In genomic region chr12:96698521-96698920, GRCh38 we compare ENCODE assay signal across 18 cellular contexts.
DNase-seq lines count a peak whose midpoint lies in the region; ATAC-seq and TF ChIP-seq lines count a peak whose summit lies in the region.
"Had no signal": no experiment of that assay in that cellular context is flagged by ENCODE, and none has a peak within 500 bp of the region (broad histone marks: within the 10 kb centered on the region; RNA-seq: fewer than 3 reads in every experiment).

No MANE protein-coding gene starts in this region.

- TF ChIP-seq RAD21 in HCT116 (IDR thresholded peaks at IDR 0.05; ENCODE audit: low read depth) = peak; percentile 18; the same call in 1 of the 2 replicates

- TF ChIP-seq POLR2A in HCT116 (IDR thresholded peaks at IDR 0.05; ENCODE audit: borderline replicate concordance, extremely low read depth, insufficient read depth, insufficient read length) = no peak

- TF ChIP-seq CTCF in Calu3 (IDR thresholded peaks at IDR 0.05; ENCODE audit: unreplicated experiment) = peak; percentile 35
- peak in 2 of 3 experiments; percentile 35 to 37; a peak in 2 of 6 replicates for TF ChIP-seq CTCF in HCT116 (IDR thresholded peaks at IDR 0.05 in 2 of 3, conservative IDR thresholded peaks at IDR 0.05 in 1 of 3; ENCODE audit: borderline replicate concordance in 1 of 3, insufficient read depth in 1 of 3, low read depth in 2 of 3, low read length in 2 of 3)
- TF ChIP-seq CTCF in fibroblast of villous mesenchyme (IDR thresholded peaks at IDR 0.05; ENCODE audit: insufficient read depth, low read depth, low read length) = peak; percentile 24
- no peak for TF ChIP-seq CTCF in mesothelial cell of epicardium (IDR thresholded peaks at IDR 0.05; ENCODE audit: unreplicated experiment)

- H3K27ac Mint-ChIP-seq in Calu3 (ENCODE audit: unreplicated experiment) = no peak overlapping the region
- H3K27ac Mint-ChIP-seq in mesothelial cell of epicardium = no peak overlapping the region
- H3K27ac Mint-ChIP-seq: activated naive CD4-positive, alpha-beta T cell treated with anti-CD3 and anti-CD28 coated beads, Interleukin-2, amount 10 ng/mL, durations not matched to agents 7 days and 5 days; CD14-positive monocyte; nephron; stimulated activated naive CD8-positive, alpha-beta T cell treated with anti-CD3 and anti-CD28 coated beads, Interleukin-15, Interleukin-2, amounts not matched to agents 100 ng/mL and 50 ng/mL, for 24 hours had no signal

- H3K4me1 ChIP-seq in HCT116 (ENCODE audit: control insufficient read depth in 1 of 2, insufficient read depth in 2 of 2, low read length in 2 of 2) = no peaks in the 10 kb centered on the region
- H3K4me1 ChIP-seq: sigmoid colon, vagina had no signal

- H2AFZ ChIP-seq in HCT116 (ENCODE audit: low read depth, low read length, poor library complexity, severe bottlenecking) = no peak overlapping the region
- H2AFZ ChIP-seq: hepatocyte had no signal

- H3K27me3 Mint-ChIP-seq in Calu3 (ENCODE audit: unreplicated experiment) (peaks cover 20% of the 10 kb centered on the region), mesothelial cell of epicardium (ENCODE audit: low read depth) (peaks cover 26% of the 10 kb centered on the region)

- no peaks in the 10 kb centered on the region for H3K9me2 ChIP-seq in HCT116 (ENCODE audit: insufficient read depth)

- peak; percentile 61 for ATAC-seq in HCT116
- ATAC-seq: left lobe of liver had no signal

- H3K4me3 ChIP-seq in HCT116 (replicated peaks in 1 of 2; ENCODE audit: low read depth in 1 of 2, low read length in 2 of 2) (no peak overlapping the region), fibroblast of villous mesenchyme (ENCODE audit: low read depth, low read length) (no peak overlapping the region)
- H3K4me3 ChIP-seq: hepatocyte, sigmoid colon, vagina had no signal

- no peaks in the 10 kb centered on the region for H4K20me1 ChIP-seq in HCT116 (ENCODE audit: insufficient read depth)

- POLR2A ChIA-PET in HCT116 (lab: Charles Lee) = no interaction called here

- intact Hi-C loops in Calu3 (cut with micrococcal nuclease; ENCODE audit: unreplicated experiment) (no loop called here), HCT116 (cut with micrococcal nuclease) (no loop called here), head of caudate nucleus (cut with DNase I) (no loop called here)

- RAD21 ChIA-PET in HCT116 (lab: Charles Lee; ENCODE audit: low non-redundant PET in 1 of 2, low total read pairs in 2 of 2, uncharacterized antibody in 2 of 2, unreplicated experiment in 2 of 2) = no interaction called here

- CTCF ChIA-PET in Calu3 (lab: Charles Lee) (no interaction called here), HCT116 (lab: Charles Lee) (no interaction called here)

- no peak overlapping the region for H3K4me2 ChIP-seq in HCT116 (ENCODE audit: low read length)
- H3K4me2 ChIP-seq: hepatocyte had no signal

- peaks cover 19% of the 10 kb centered on the region; the same call in 1 of the 2 replicates for H3K27me3 ChIP-seq in HCT116 (ENCODE audit: insufficient read depth, low read length)
- H3K27me3 ChIP-seq: hepatocyte, sigmoid colon, vagina had no signal

- no peaks in the 10 kb centered on the region for H3K9me3 ChIP-seq in HCT116 (ENCODE audit: control insufficient read depth in 1 of 2, insufficient read depth in 1 of 2, low read depth in 1 of 2, low read length in 2 of 2)
- H3K9me3 ChIP-seq: sigmoid colon, vagina had no signal

- H3K79me2 ChIP-seq in HCT116 (ENCODE audit: insufficient read depth, low read length) = no peaks in the 10 kb centered on the region
- H3K79me2 ChIP-seq: hepatocyte had no signal

- H3K4me3 Mint-ChIP-seq in Calu3 (ENCODE audit: low read depth, unreplicated experiment) = no peak overlapping the region
- no peak overlapping the region for H3K4me3 Mint-ChIP-seq in mesothelial cell of epicardium
- H3K4me3 Mint-ChIP-seq: activated naive CD4-positive, alpha-beta T cell treated with anti-CD3 and anti-CD28 coated beads, Interleukin-2, amount 10 ng/mL, durations not matched to agents 7 days and 5 days; CD14-positive monocyte; nephron; stimulated activated naive CD8-positive, alpha-beta T cell treated with anti-CD3 and anti-CD28 coated beads, Interleukin-15, Interleukin-2, amounts not matched to agents 100 ng/mL and 50 ng/mL, for 24 hours had no signal

- no TSS peak for BruUV-seq in Calu3 (replicated peaks; lab: Mats Ljungman, UMichigan)
- BruUV-seq in HCT116 (replicated peaks; lab: Mats Ljungman, UMichigan) = no TSS peak

- no peaks in the 10 kb centered on the region for H3K36me3 Mint-ChIP-seq in Calu3 (ENCODE audit: insufficient read depth, unreplicated experiment)
- H3K36me3 Mint-ChIP-seq in mesothelial cell of epicardium = no peaks in the 10 kb centered on the region
- H3K36me3 Mint-ChIP-seq: activated naive CD4-positive, alpha-beta T cell treated with anti-CD3 and anti-CD28 coated beads, Interleukin-2, amount 10 ng/mL, durations not matched to agents 7 days and 5 days; CD14-positive monocyte had no signal

- H3K27ac ChIP-seq in HCT116 (ENCODE audit: low read depth, low read length) = no peak overlapping the region
- H3K27ac ChIP-seq: hepatocyte, sigmoid colon, vagina had no signal

- H3K4me1 Mint-ChIP-seq in Calu3 (ENCODE audit: low read depth, unreplicated experiment) = no peaks in the 10 kb centered on the region
- H3K4me1 Mint-ChIP-seq in mesothelial cell of epicardium = no peaks in the 10 kb centered on the region
- H3K4me1 Mint-ChIP-seq: activated naive CD4-positive, alpha-beta T cell treated with anti-CD3 and anti-CD28 coated beads, Interleukin-2, amount 10 ng/mL, durations not matched to agents 7 days and 5 days; CD14-positive monocyte; nephron had no signal

- no peaks in the 10 kb centered on the region for H3K36me3 ChIP-seq in HCT116 (ENCODE audit: control insufficient read depth in 1 of 2, insufficient read depth in 2 of 2, low read length in 2 of 2)
- H3K36me3 ChIP-seq: sigmoid colon, vagina had no signal

- no peak overlapping the region for H3K9ac ChIP-seq in HCT116 (ENCODE audit: low read length)

- DNase-seq in Calu3 (no peak), HCT116 (ENCODE audit: low read depth, low spot score) (no peak), RPMI7951 (ENCODE audit: low read depth) (peak; percentile 52), fibroblast of villous mesenchyme (ENCODE audit: low read depth) (no peak), mesothelial cell of epicardium (ENCODE audit: low spot score in 2 of 2, unreplicated experiment in 2 of 2) (no peak), NCI-H345 treated with DMSO at 0.1 percent for 48 hours (lab: John Stamatoyannopoulos, UW; ENCODE audit: unreplicated experiment) (no peak), head of caudate nucleus (no peak), activated T-cell treated with anti-CD3 and anti-CD28 coated beads for 4 hours (no peak)
- DNase-seq: activated CD4-positive, CD25-positive, alpha-beta regulatory T cell; activated naive CD4-positive, alpha-beta T cell treated with anti-CD3 and anti-CD28 coated beads, Interleukin-2, amount 10 ng/mL, durations not matched to agents 7 days and 5 days; NCI-H1694 treated with DMSO at 0.1 percent for 48 hours; sigmoid colon had no signal

- H3K9me3 Mint-ChIP-seq in Calu3 (ENCODE audit: low read depth, unreplicated experiment) (peaks cover 4% of the 10 kb centered on the region), mesothelial cell of epicardium (no peaks in the 10 kb centered on the region)
- H3K9me3 Mint-ChIP-seq: activated naive CD4-positive, alpha-beta T cell treated with anti-CD3 and anti-CD28 coated beads, Interleukin-2, amount 10 ng/mL, durations not matched to agents 7 days and 5 days; nephron; stimulated activated naive CD8-positive, alpha-beta T cell treated with anti-CD3 and anti-CD28 coated beads, Interleukin-15, Interleukin-2, amounts not matched to agents 100 ng/mL and 50 ng/mL, for 24 hours had no signal

TF ChIP-seq in HCT116, 20 proteins besides CTCF, POLR2A, EP300 and RAD21 (continues in another document):
- no peak for TF ChIP-seq EZH2phosphoT487 (IDR thresholded peaks at IDR 0.05; ENCODE audit: borderline replicate concordance)
- no peak for TF ChIP-seq POLR2AphosphoS5 (IDR thresholded peaks at IDR 0.05; ENCODE audit: low read depth, low read length)
- no peak for TF ChIP-seq TCF7L2 (IDR thresholded peaks at IDR 0.05; ENCODE audit: borderline replicate concordance, extremely low read depth, insufficient read depth, insufficient read length)
- TF ChIP-seq SP1 (IDR thresholded peaks at IDR 0.05; ENCODE audit: low read depth) = no peak
- no peak for TF ChIP-seq YY1 (IDR thresholded peaks at IDR 0.05; ENCODE audit: extremely low read depth, insufficient replicate concordance, low read depth, low read length)
- no peak for TF ChIP-seq REST (IDR thresholded peaks at IDR 0.05; ENCODE audit: low read depth)
- TF ChIP-seq JUND (IDR thresholded peaks at IDR 0.05) = no peak
- TF ChIP-seq FOSL1 (IDR thresholded peaks at IDR 0.05; ENCODE audit: low read depth) = no peak
